In the genomic region with DNA sequence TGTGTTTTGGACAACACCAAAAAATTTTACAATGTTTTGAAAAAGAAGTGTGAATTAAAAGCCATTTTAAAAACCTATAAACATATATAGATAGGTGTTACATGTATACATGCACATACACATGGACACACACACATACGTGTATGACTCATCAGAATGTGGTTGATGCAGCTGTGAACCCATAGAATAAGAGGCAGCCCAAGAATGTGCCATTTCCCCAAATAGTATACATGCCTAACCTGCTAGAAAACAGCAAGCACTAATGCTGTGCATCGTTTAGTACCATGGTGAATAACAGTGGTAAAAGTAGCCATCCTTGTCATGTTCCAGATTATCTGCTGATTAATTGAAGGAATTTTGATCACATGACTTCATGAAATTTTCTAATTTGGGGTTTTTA, we compare ENCODE assay signal across 15 cellular contexts.
"Had no signal": no experiment of that assay in that cellular context is flagged by ENCODE, and none has a peak within 500 bp of the region (broad histone marks: within the 10 kb centered on the region; RNA-seq: fewer than 3 reads in every experiment).

No MANE protein-coding gene starts in this region.

- DNase-seq: activated CD4-positive, alpha-beta memory T cell treated with anti-CD3 and anti-CD28 coated beads, Interleukin-2, amount 10 ng/mL, durations not matched to agents 7 days and 5 days; activated CD4-positive, alpha-beta T cell treated with anti-CD3 and anti-CD28 coated beads for 4 hours; activated effector memory CD4-positive, alpha-beta T cell treated with Interleukin-2 at 50 U/mL for 16 hours; activated naive CD4-positive, alpha-beta T cell treated with anti-CD3 and anti-CD28 coated beads, Interleukin-2, amount 50 U/mL, for 16 hours; activated T-cell treated with anti-CD3 and anti-CD28 coated beads, Interleukin-2, amount 50 U/mL, for 4 hours; caudate nucleus; stimulated activated CD4-positive, alpha-beta T cell treated with anti-CD3 and anti-CD28 coated beads, Interleukin-12 subunit alpha, Interleukin-12 subunit beta, amount 100 ng/mL, for 4 hours; tibial artery; uterus had no signal

- H3K27me3 ChIP-seq: tibial artery, uterus had no signal

- H3K9me3 ChIP-seq: tibial artery, uterus had no signal

- H3K36me3 ChIP-seq: tibial artery had no signal

- FAIRE-seq: colon, endometrium had no signal

- H3K27ac ChIP-seq: tibial artery, uterus had no signal

- ATAC-seq: activated T-cell treated with anti-CD3 and anti-CD28 coated beads, Interleukin-2, amount 50 U/mL, for 4 hours; esophagus mucosa; natural killer cell treated with Interleukin-12 subunit alpha and Interleukin-12 subunit beta and Interleukin-15 and Interleukin-18, amount 100 ng/mL, for 72 hours; stimulated activated memory B cell treated with anti-CD40 and anti-IgM and Interleukin-4, amounts not matched to agents 10 μg/mL and 1 μg/mL and 100 μg/mL, for 72 hours; WTC11 had no signal

- H3K4me3 ChIP-seq: tibial artery, uterus had no signal

- H3K4me1 ChIP-seq: tibial artery, uterus had no signal
